ENCODE assay signal across 25 cellular contexts in the genomic region with DNA sequence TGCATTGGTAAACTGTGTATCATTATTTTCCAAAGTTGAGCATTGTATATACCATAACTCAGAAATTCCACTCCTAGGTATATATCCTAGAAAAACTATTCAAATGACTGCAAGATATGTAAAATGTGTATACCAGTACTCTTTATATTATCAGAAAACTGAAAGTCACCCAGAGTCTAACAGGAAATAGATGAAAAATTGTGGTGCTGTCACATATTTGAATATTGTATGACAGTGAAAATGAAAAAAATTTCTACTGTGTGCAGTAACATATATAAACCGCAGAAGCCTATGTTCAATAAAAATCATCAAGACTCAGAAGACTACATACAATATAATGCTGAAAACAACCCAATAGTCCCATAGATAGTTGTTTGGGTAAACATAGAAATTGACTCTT.
A peak's percentile ranks its signal among the peaks of the same experiment; 100 is the strongest.
DNase-seq lines count a peak whose midpoint lies in the region; ATAC-seq, FAIRE-seq and TF ChIP-seq lines count a peak whose summit lies in the region.
"Had no signal": no experiment of that assay in that cellular context is flagged by ENCODE, and none has a peak within 500 bp of the region (broad histone marks: within the 10 kb centered on the region; RNA-seq: fewer than 3 reads in every experiment).

No MANE protein-coding gene starts in this region.

- H3F3A ChIP-seq in DOHH2 (ENCODE audit: control insufficient read depth, insufficient read depth) (no peaks in the 10 kb centered on the region), GM23338 (replicated peaks; ENCODE audit: low read depth) (no peaks in the 10 kb centered on the region)

- DNase-seq in GM23338 (ENCODE audit: low spot score) = no peak
- no peak for DNase-seq in SIG-M5 (lab: John Stamatoyannopoulos, UW)
- DNase-seq in GM12891 (ENCODE audit: insufficient read length, low spot score) = no peak
- DNase-seq in nucleus accumbens (lab: John Stamatoyannopoulos, UW) = no peak
- no peak for DNase-seq in testis
- DNase-seq: 8988T; activated CD4-positive, alpha-beta memory T cell treated with anti-CD3 and anti-CD28 coated beads for 36 hours; activated T-cell treated with anti-CD3 and anti-CD28 coated beads, Interleukin-2, amount 50 U/mL, for 72 hours; Calu3; HCEC 1CT; left ventricle myocardium inferior; mucosa of descending colon; NCI-H1417; stimulated activated CD4-positive, alpha-beta T cell treated with anti-CD3 and anti-CD28 coated beads, Interleukin-15, amount 100 ng/mL, for 24 hours; stimulated activated naive CD8-positive, alpha-beta T cell treated with anti-CD3 and anti-CD28 coated beads, Interleukin-15, Interleukin-2, amounts not matched to agents 100 U/mL and 50 U/mL, for 24 hours; T-helper 1 cell; trophoblast cell had no signal

- FAIRE-seq in GM12891 (lab: Jason Lieb, UNC) = no peak

- H3K4me1 ChIP-seq in DOHH2 (ENCODE audit: control insufficient read depth, low read length) = peaks cover 6% of the 10 kb centered on the region
- H3K4me1 ChIP-seq in GM23338 (ENCODE audit: insufficient read depth) = peaks cover 8% of the 10 kb centered on the region; the same call in 1 of the 2 replicates
- no peaks in the 10 kb centered on the region for H3K4me1 ChIP-seq in testis
- H3K4me1 ChIP-seq: breast epithelium, gastroesophageal sphincter, left ventricle myocardium inferior had no signal

- WGBS in testis, 2 donors = 42 to 100% methylated on average over 1 of the region's 1 CpG

- H3K27ac ChIP-seq in DOHH2 (ENCODE audit: low read depth, low read length) (no peak overlapping the region), GM23338 (ENCODE audit: low read depth) (no peak overlapping the region), testis (no peak overlapping the region)
- H3K27ac ChIP-seq: breast epithelium, epithelial cell of prostate, gastroesophageal sphincter, left ventricle myocardium inferior, VCaP had no signal

- H3K27ac Mint-ChIP-seq in GM23338 = no peak overlapping the region
- H3K27ac Mint-ChIP-seq: activated CD4-positive, alpha-beta memory T cell treated with anti-CD3 and anti-CD28 coated beads for 36 hours; activated T-cell treated with anti-CD3 and anti-CD28 coated beads, Interleukin-2, amount 50 U/mL, for 72 hours; dendritic cell treated with granulocyte-macrophage colony-stimulating factor and Interleukin-4, amounts not matched to agents 40 ng/mL and 50 ng/mL, for 4 days had no signal

- H3K27me3 Mint-ChIP-seq in GM23338 (ENCODE audit: insufficient read depth, low read depth, poor library complexity) = peaks cover 2% of the 10 kb centered on the region
- H3K27me3 Mint-ChIP-seq: activated CD4-positive, alpha-beta memory T cell treated with anti-CD3 and anti-CD28 coated beads for 36 hours had no signal

- no peak for TF ChIP-seq CTCF in DOHH2 (IDR thresholded peaks at IDR 0.05; ENCODE audit: low read depth, low read length, poor library complexity, severe bottlenecking)
- TF ChIP-seq CTCF in GM23338 (conservative IDR thresholded peaks at IDR 0.05; ENCODE audit: low read depth in 2 of 2) = no peak
- no peak for TF ChIP-seq CTCF in testis (IDR thresholded peaks at IDR 0.05)

- H3K79me2 ChIP-seq in DOHH2 (ENCODE audit: control insufficient read depth, low read length) (no peaks in the 10 kb centered on the region), GM23338 (replicated peaks; ENCODE audit: insufficient read depth) (no peaks in the 10 kb centered on the region)

- H3K9me2 ChIP-seq in DOHH2 (replicated peaks; ENCODE audit: control insufficient read depth, low read length) = no peaks in the 10 kb centered on the region
- no peaks in the 10 kb centered on the region for H3K9me2 ChIP-seq in GM23338 (ENCODE audit: insufficient read depth)

- H3K4me1 Mint-ChIP-seq in GM23338 = peaks cover 7% of the 10 kb centered on the region; the same call in 2 of the 3 replicates

- H3K4me2 ChIP-seq in DOHH2 (ENCODE audit: low read length) (0 out of 2 replicates have a peak overlapping the region, but pooled peaks have one; percentile 11), GM23338 (no peak overlapping the region)

- H3K4me3 ChIP-seq in DOHH2 (ENCODE audit: low read length) (no peak overlapping the region), GM23338 (no peak overlapping the region), testis (no peak overlapping the region)
- H3K4me3 ChIP-seq: breast epithelium, gastroesophageal sphincter, left ventricle myocardium inferior, mucosa of descending colon had no signal

- no peak overlapping the region for H3K4me3 Mint-ChIP-seq in GM23338
- H3K4me3 Mint-ChIP-seq: activated CD4-positive, alpha-beta memory T cell treated with anti-CD3 and anti-CD28 coated beads for 36 hours; activated T-cell treated with anti-CD3 and anti-CD28 coated beads, Interleukin-2, amount 50 U/mL, for 72 hours; dendritic cell treated with granulocyte-macrophage colony-stimulating factor and Interleukin-4, amounts not matched to agents 40 ng/mL and 50 ng/mL, for 4 days had no signal

- H2AFZ ChIP-seq in GM23338 = peak overlapping the region; percentile 76; the same call in 1 of the 2 replicates

- no peaks in the 10 kb centered on the region for H3K36me3 ChIP-seq in DOHH2 (ENCODE audit: control insufficient read depth, low read length)
- no peaks in the 10 kb centered on the region for H3K36me3 ChIP-seq in GM23338 (ENCODE audit: insufficient read depth)
- no peaks in the 10 kb centered on the region for H3K36me3 ChIP-seq in testis (ENCODE audit: low read depth, missing control alignments)
- H3K36me3 ChIP-seq: breast epithelium, gastroesophageal sphincter, left ventricle myocardium inferior had no signal

- TF ChIP-seq POLR2A in GM12891 (IDR thresholded peaks at IDR 0.05; ENCODE audit: low read depth, low read length) (no peak), testis (IDR thresholded peaks at IDR 0.05) (no peak)

- H3K36me3 Mint-ChIP-seq in GM23338 (ENCODE audit: low read depth) = 0 out of 3 replicates have a peak, but pooled peaks cover 2% of the 10 kb centered on the region
- H3K36me3 Mint-ChIP-seq: activated CD4-positive, alpha-beta memory T cell treated with anti-CD3 and anti-CD28 coated beads for 36 hours had no signal

- no peaks in the 10 kb centered on the region for H4K20me1 ChIP-seq in DOHH2 (ENCODE audit: control insufficient read depth, insufficient read depth, low read depth, low read length)
- H4K20me1 ChIP-seq in GM23338 (replicated peaks; ENCODE audit: insufficient read depth) = no peaks in the 10 kb centered on the region

- peaks cover 6% of the 10 kb centered on the region; the same call in 1 of the 3 replicates for H3K9me3 Mint-ChIP-seq in GM23338
- H3K9me3 Mint-ChIP-seq: activated T-cell treated with anti-CD3 and anti-CD28 coated beads, Interleukin-2, amount 50 U/mL, for 72 hours; dendritic cell treated with granulocyte-macrophage colony-stimulating factor and Interleukin-4, amounts not matched to agents 40 ng/mL and 50 ng/mL, for 4 days had no signal

- H3K27me3 ChIP-seq in DOHH2 (ENCODE audit: control insufficient read depth, low read length) (no peaks in the 10 kb centered on the region), GM23338 (ENCODE audit: insufficient read depth) (no peaks in the 10 kb centered on the region), testis (no peaks in the 10 kb centered on the region)
- H3K27me3 ChIP-seq: breast epithelium, gastroesophageal sphincter had no signal

- no peaks in the 10 kb centered on the region for H3K9me3 ChIP-seq in DOHH2 (ENCODE audit: control insufficient read depth, insufficient read depth, low read length)
- no peaks in the 10 kb centered on the region for H3K9me3 ChIP-seq in testis
- H3K9me3 ChIP-seq: breast epithelium, gastroesophageal sphincter, left ventricle myocardium inferior, mucosa of descending colon had no signal

- ATAC-seq in GM19395 (IDR thresholded peaks at IDR 0.05; ENCODE audit: unreplicated experiment) = peak; percentile 76
- ATAC-seq in GM23338 = no peak
- peak; percentile 64 for ATAC-seq in HG03342 (IDR thresholded peaks at IDR 0.05; ENCODE audit: unreplicated experiment)
- ATAC-seq: activated T-cell treated with anti-CD3 and anti-CD28 coated beads, Interleukin-2, amount 50 U/mL, for 72 hours; gastroesophageal sphincter; mucosa of descending colon; stimulated activated naive CD8-positive, alpha-beta T cell treated with anti-CD3 and anti-CD28 coated beads, Interleukin-15, Interleukin-2, amounts not matched to agents 100 U/mL and 50 U/mL, for 24 hours had no signal

- intact Hi-C loops in testis (cut with DNase I; ENCODE audit: low total_unique reads) = no loop called here

TF ChIP-seq in GM23338, 12 proteins besides CTCF, POLR2A, EP300 and RAD21:
- TF ChIP-seq NANOG (IDR thresholded peaks at IDR 0.05; ENCODE audit: borderline replicate concordance) = no peak

TF ChIP-seq in GM12891, 5 proteins besides CTCF, POLR2A, EP300 and RAD21:
- no peak for TF ChIP-seq PAX5 (IDR thresholded peaks at IDR 0.05; ENCODE audit: insufficient read depth, low read length, severe bottlenecking)
- TF ChIP-seq POLR2AphosphoS5 (IDR thresholded peaks at IDR 0.05; ENCODE audit: low read depth, low read length) = no peak
- no peak for TF ChIP-seq SPI1 (IDR thresholded peaks at IDR 0.05; ENCODE audit: low read depth, low read length)
- no peak for TF ChIP-seq POU2F2 (IDR thresholded peaks at IDR 0.05; ENCODE audit: low read depth, low read length)
- no peak for TF ChIP-seq TAF1 (IDR thresholded peaks at IDR 0.05; ENCODE audit: low read depth, low read length)
